3 cellular contexts compared by ENCODE assay signal in the genomic region with DNA sequence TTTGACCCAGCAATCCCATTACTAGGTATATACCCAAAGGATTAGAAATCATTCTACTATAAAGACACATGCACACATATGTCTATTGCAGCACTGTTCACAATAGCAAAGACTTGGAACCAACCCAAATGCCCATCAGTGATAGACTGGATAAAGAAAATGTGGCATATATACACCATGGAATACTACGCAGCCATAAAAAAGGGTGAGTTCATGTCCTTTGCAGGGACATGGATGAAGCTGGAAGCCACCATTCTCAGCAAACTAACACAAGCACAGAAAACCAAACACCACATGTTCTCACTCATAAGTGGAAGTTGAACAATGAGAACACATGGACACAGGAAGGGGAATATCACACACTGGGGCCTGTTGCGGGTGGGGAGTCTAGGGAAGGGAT.
A peak's percentile ranks its signal among the peaks of the same experiment; 100 is the strongest.
TF ChIP-seq lines count a peak whose summit lies in the region.

No MANE protein-coding gene starts in this region.

TF ChIP-seq in HEK293, 187 proteins besides CTCF, POLR2A, EP300 and RAD21:
- peak; percentile 77 for TF ChIP-seq ZNF146 (tag by site-specific recombination; IDR thresholded peaks at IDR 0.05)
TF ChIP-seq in HEK293: peak in this region for 1; not testable (repeated sequence) for 186.

TF ChIP-seq in K562, 482 proteins besides CTCF, POLR2A, EP300 and RAD21:
- TF ChIP-seq ZNF146 (CRISPR knock-in tag; IDR thresholded peaks at IDR 0.05; ENCODE audit: unreplicated experiment): peak; percentile 65

TF ChIP-seq in HepG2, 621 proteins besides CTCF, POLR2A, EP300 and RAD21:
- TF ChIP-seq ZMYM3 (CRISPR knock-in tag; IDR thresholded peaks at IDR 0.05): 0 out of 2 replicates have a peak, but pooled peaks have one; percentile 23
